ENCODE assay signal across 30 cellular contexts in genomic region chr18:2146092-2146491, GRCh38.
"Had no signal": no experiment of that assay in that cellular context is flagged by ENCODE, and none has a peak within 500 bp of the region (broad histone marks: within the 10 kb centered on the region; RNA-seq: fewer than 3 reads in every experiment).

No MANE protein-coding gene starts in this region.

- ATAC-seq: activated T-cell treated with anti-CD3 and anti-CD28 coated beads, Interleukin-2, amount 50 U/mL, for 72 hours; T-cell had no signal

- H3K4me1 Mint-ChIP-seq: activated B cell treated with CpG ODN at 0.5 μM for 24 hours; activated CD4-positive, alpha-beta memory T cell treated with anti-CD3 and anti-CD28 coated beads, Interleukin-2, amount 10 ng/mL, durations not matched to agents 7 days and 5 days; activated CD4-positive, alpha-beta T cell treated with anti-CD3 and anti-CD28 coated beads, Interleukin-2, amount 10 ng/mL, durations not matched to agents 24 days and 14 days; activated naive CD4-positive, alpha-beta T cell treated with anti-CD3 and anti-CD28 coated beads, Interleukin-2, amount 10 ng/mL, durations not matched to agents 7 days and 5 days; activated naive CD8-positive, alpha-beta T cell treated with anti-CD3 and anti-CD28 coated beads for 36 hours; IgD-negative memory B cell; T-cell had no signal

- H3K9me3 ChIP-seq: MG63, Peyer's patch had no signal

- H3K4me3 ChIP-seq: MG63, Peyer's patch had no signal

- H3K27ac Mint-ChIP-seq: activated B cell treated with CpG ODN at 0.5 μM for 24 hours; activated CD4-positive, alpha-beta memory T cell treated with anti-CD3 and anti-CD28 coated beads, Interleukin-2, amount 10 ng/mL, durations not matched to agents 7 days and 5 days; activated CD4-positive, alpha-beta T cell treated with anti-CD3 and anti-CD28 coated beads, Interleukin-2, amount 10 ng/mL, durations not matched to agents 24 days and 14 days; activated naive CD4-positive, alpha-beta T cell treated with anti-CD3 and anti-CD28 coated beads, Interleukin-2, amount 10 ng/mL, durations not matched to agents 7 days and 5 days; activated naive CD8-positive, alpha-beta T cell treated with anti-CD3 and anti-CD28 coated beads for 36 hours; activated T-cell treated with anti-CD3 and anti-CD28 coated beads, Interleukin-2, amount 50 U/mL, for 72 hours; activated T-helper 2 cell treated with anti-CD3 and anti-CD28 coated beads, Interferon-gamma antibody, Interleukin-2, Interleukin-4, amounts not matched to agents 10 μg/mL and 5 μg/mL and 100 μg/mL, durations not matched to agents 14 hours and 24 hours and 36 hours; T-cell had no signal

- H3K36me3 ChIP-seq: brain microvascular endothelial cell, MG63, Peyer's patch had no signal

- H3K27ac ChIP-seq: brain microvascular endothelial cell, Peyer's patch had no signal

- DNase-seq: activated B cell treated with CpG ODN at 0.5 μM for 24 hours; activated CD4-positive, alpha-beta memory T cell treated with anti-CD3 and anti-CD28 coated beads, Interleukin-2, amount 10 ng/mL, durations not matched to agents 7 days and 5 days; activated CD4-positive, alpha-beta T cell treated with anti-CD3 and anti-CD28 coated beads for 1 hour; activated CD4-positive, alpha-beta T cell treated with anti-CD3 and anti-CD28 coated beads, Interleukin-2, amount 10 ng/mL, durations not matched to agents 24 days and 14 days; activated gamma-delta T cell treated with Interleukin-2 at 50 U/mL for 16 hours; activated naive CD4-positive, alpha-beta T cell treated with anti-CD3 and anti-CD28 coated beads, Interleukin-2, amount 10 ng/mL, durations not matched to agents 7 days and 5 days; activated naive CD8-positive, alpha-beta T cell treated with anti-CD3 and anti-CD28 coated beads for 36 hours; activated T-cell treated with anti-CD3 and anti-CD28 coated beads, Interleukin-2, amount 50 U/mL, for 72 hours; brain microvascular endothelial cell; KG1; MG63; MV-4-11; NCI-H1092 treated with DMSO at 0.1 percent for 48 hours; NCI-H1417 treated with DMSO at 0.1 percent for 48 hours; NCI-H1694; NCI-H2029 treated with DMSO at 0.1 percent for 48 hours; NCI-H345; NCI-H510A; NCI-H526 treated with DMSO at 0.1 percent for 48 hours; NCI-H82; NK-92 treated with Interleukin-12 subunit alpha and Interleukin-12 subunit beta, amount 100 ng/mL, for 24 hours; OCI-M1; Peyer's patch; SIG-M5; T-cell; T-helper 2 cell; T1000 had no signal

- H3K27me3 ChIP-seq: brain microvascular endothelial cell, MG63, Peyer's patch had no signal

- H3K27me3 Mint-ChIP-seq: activated CD4-positive, alpha-beta memory T cell treated with anti-CD3 and anti-CD28 coated beads, Interleukin-2, amount 10 ng/mL, durations not matched to agents 7 days and 5 days; activated CD4-positive, alpha-beta T cell treated with anti-CD3 and anti-CD28 coated beads, Interleukin-2, amount 10 ng/mL, durations not matched to agents 24 days and 14 days; activated naive CD4-positive, alpha-beta T cell treated with anti-CD3 and anti-CD28 coated beads, Interleukin-2, amount 10 ng/mL, durations not matched to agents 7 days and 5 days; activated naive CD8-positive, alpha-beta T cell treated with anti-CD3 and anti-CD28 coated beads for 36 hours; IgD-negative memory B cell had no signal

- H3K4me1 ChIP-seq: Peyer's patch had no signal

- H3K9me3 Mint-ChIP-seq: activated B cell treated with CpG ODN at 0.5 μM for 24 hours; activated CD4-positive, alpha-beta memory T cell treated with anti-CD3 and anti-CD28 coated beads, Interleukin-2, amount 10 ng/mL, durations not matched to agents 7 days and 5 days; activated CD4-positive, alpha-beta T cell treated with anti-CD3 and anti-CD28 coated beads, Interleukin-2, amount 10 ng/mL, durations not matched to agents 24 days and 14 days; activated naive CD4-positive, alpha-beta T cell treated with anti-CD3 and anti-CD28 coated beads, Interleukin-2, amount 10 ng/mL, durations not matched to agents 7 days and 5 days; activated naive CD8-positive, alpha-beta T cell treated with anti-CD3 and anti-CD28 coated beads for 36 hours; activated T-cell treated with anti-CD3 and anti-CD28 coated beads, Interleukin-2, amount 50 U/mL, for 72 hours; activated T-helper 2 cell treated with anti-CD3 and anti-CD28 coated beads, Interferon-gamma antibody, Interleukin-2, Interleukin-4, amounts not matched to agents 10 μg/mL and 5 μg/mL and 100 μg/mL, durations not matched to agents 14 hours and 24 hours and 36 hours; IgD-negative memory B cell; T-cell had no signal

- H3K4me3 Mint-ChIP-seq: activated B cell treated with CpG ODN at 0.5 μM for 24 hours; activated CD4-positive, alpha-beta memory T cell treated with anti-CD3 and anti-CD28 coated beads, Interleukin-2, amount 10 ng/mL, durations not matched to agents 7 days and 5 days; activated CD4-positive, alpha-beta T cell treated with anti-CD3 and anti-CD28 coated beads, Interleukin-2, amount 10 ng/mL, durations not matched to agents 24 days and 14 days; activated naive CD4-positive, alpha-beta T cell treated with anti-CD3 and anti-CD28 coated beads, Interleukin-2, amount 10 ng/mL, durations not matched to agents 7 days and 5 days; activated naive CD8-positive, alpha-beta T cell treated with anti-CD3 and anti-CD28 coated beads for 36 hours; activated T-cell treated with anti-CD3 and anti-CD28 coated beads, Interleukin-2, amount 50 U/mL, for 72 hours; IgD-negative memory B cell; T-cell had no signal

- H3K36me3 Mint-ChIP-seq: activated naive CD4-positive, alpha-beta T cell treated with anti-CD3 and anti-CD28 coated beads, Interleukin-2, amount 10 ng/mL, durations not matched to agents 7 days and 5 days; activated naive CD8-positive, alpha-beta T cell treated with anti-CD3 and anti-CD28 coated beads for 36 hours; IgD-negative memory B cell; T-cell had no signal

- FAIRE-seq: TTC549 had no signal
